Comparison of ENCODE assay signal across 15 cellular contexts in the genomic region with DNA sequence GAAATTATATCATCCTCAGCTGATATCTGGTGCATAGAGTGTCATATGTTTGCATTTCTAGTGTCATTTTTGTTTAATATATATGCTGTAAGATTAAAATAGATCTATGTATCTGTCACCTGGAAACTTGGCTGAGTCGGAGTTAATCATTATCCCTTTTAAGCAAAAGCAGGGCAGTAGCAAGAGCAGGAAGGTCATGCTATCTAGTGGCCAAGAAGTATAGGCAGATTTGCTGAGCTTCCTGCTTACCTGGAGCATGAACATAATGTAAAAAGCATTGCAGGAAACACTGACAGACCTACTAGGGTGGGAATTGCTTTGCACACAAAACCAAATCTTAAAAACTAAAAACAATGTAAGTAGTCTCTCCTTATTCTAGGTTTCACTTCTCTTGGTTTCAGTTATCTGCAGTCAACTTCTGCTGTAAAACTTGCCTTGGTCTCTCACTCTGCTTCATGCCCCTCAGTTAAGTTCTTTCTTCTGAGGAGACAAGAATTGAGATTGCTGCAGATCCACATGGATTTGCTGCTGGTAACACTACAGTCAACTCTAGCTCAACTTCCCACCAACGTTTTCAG.
DNase-seq lines count a peak whose midpoint lies in the region; ATAC-seq and TF ChIP-seq lines count a peak whose summit lies in the region.
"Had no signal": no experiment of that assay in that cellular context is flagged by ENCODE, and none has a peak within 500 bp of the region (broad histone marks: within the 10 kb centered on the region; RNA-seq: fewer than 3 reads in every experiment).

No MANE protein-coding gene starts in this region.

- H3K27ac ChIP-seq in colonic mucosa = no peak overlapping the region
- no peak overlapping the region for H3K27ac ChIP-seq in prostate gland
- H3K27ac ChIP-seq in adrenal gland = no peak overlapping the region
- H3K27ac ChIP-seq: neutrophil had no signal

- H3K4me3 ChIP-seq in colonic mucosa (no peak overlapping the region), prostate gland (no peak overlapping the region), adrenal gland (no peak overlapping the region)

- no TSS peak for BruUV-seq in Calu3 (replicated peaks; lab: Mats Ljungman, UMichigan)

- no peaks in the 10 kb centered on the region for H3K36me3 Mint-ChIP-seq in Calu3 (ENCODE audit: insufficient read depth, unreplicated experiment)
- no peaks in the 10 kb centered on the region for H3K36me3 Mint-ChIP-seq in activated T-helper 1 cell treated with anti-CD3 and anti-CD28 coated beads, Interleukin-12 subunit alpha, Interleukin-12 subunit beta, Interleukin-2, Interleukin-4 antibody, amounts not matched to agents 30 ng/mL and 10 ng/mL and 1 ng/mL, durations not matched to agents 14 hours and 24 hours and 36 hours (ENCODE audit: low read depth)
- H3K36me3 Mint-ChIP-seq: T-cell, type B pancreatic cell had no signal

- ATAC-seq in GM19468 (IDR thresholded peaks at IDR 0.05; ENCODE audit: extremely low read depth, unreplicated experiment) (peak; percentile 54), HG03196 (IDR thresholded peaks at IDR 0.05; ENCODE audit: unreplicated experiment) (peak; percentile 88)
- ATAC-seq: T-cell had no signal

- WGBS in prostate gland = 59% methylated on average over 2 of the region's 2 CpGs
- WGBS in adrenal gland, 4 donors = 27 to 48% (median 42%) methylated on average over 2 of the region's 2 CpGs

- CTCF ChIA-PET in Calu3 (lab: Charles Lee) = interaction anchor here (0.6 to 1.4 kb wide), 5 partner anchors 19 to 321 kb away, joined by 3 to 4 read pairs (median 3); no protein-coding TSS in a partner anchor

- H3K9me3 ChIP-seq in colonic mucosa (no peaks in the 10 kb centered on the region), prostate gland (no peaks in the 10 kb centered on the region), adrenal gland (replicated peaks in 1 of 3) (no peaks in the 10 kb centered on the region)
- H3K9me3 ChIP-seq: neutrophil had no signal

- no peak overlapping the region for H3K9ac ChIP-seq in colonic mucosa (ENCODE audit: low read depth in 2 of 2, low read length in 2 of 2)

- TF ChIP-seq POLR2A in prostate gland (IDR thresholded peaks at IDR 0.05) (no peak), adrenal gland (IDR thresholded peaks at IDR 0.05) (no peak)

- H3K9me3 Mint-ChIP-seq in Calu3 (ENCODE audit: low read depth, unreplicated experiment) = peaks cover 4% of the 10 kb centered on the region
- no peaks in the 10 kb centered on the region for H3K9me3 Mint-ChIP-seq in activated T-helper 1 cell treated with anti-CD3 and anti-CD28 coated beads, Interleukin-12 subunit alpha, Interleukin-12 subunit beta, Interleukin-2, Interleukin-4 antibody, amounts not matched to agents 30 ng/mL and 10 ng/mL and 1 ng/mL, durations not matched to agents 14 hours and 24 hours and 36 hours
- H3K9me3 Mint-ChIP-seq: activated CD4-positive, alpha-beta T cell treated with anti-CD3 and anti-CD28 coated beads, Interleukin-2, amount 10 ng/mL, durations not matched to agents 7 days and 5 days; type B pancreatic cell had no signal

- DNase-seq in Calu3 (peak; percentile 6), colonic mucosa (peak; percentile 17), prostate gland (ENCODE audit: low spot score) (no peak), adrenal gland (no peak), COLO668 (lab: John Stamatoyannopoulos, UW; ENCODE audit: unreplicated experiment) (no peak)
- no peak for DNase-seq in activated T-helper 1 cell treated with anti-CD3 and anti-CD28 coated beads, Interleukin-12 subunit alpha, Interleukin-12 subunit beta, Interleukin-2, Interleukin-4 antibody, amounts not matched to agents 30 ng/mL and 10 ng/mL and 1 ng/mL, durations not matched to agents 14 hours and 24 hours and 36 hours (ENCODE audit: low spot score)
- DNase-seq: activated CD4-positive, alpha-beta T cell treated with anti-CD3 and anti-CD28 coated beads, Interleukin-2, amount 10 ng/mL, durations not matched to agents 7 days and 5 days; effector memory CD4-positive, alpha-beta T cell; NCI-H2029 treated with DMSO at 0.1 percent for 48 hours; stimulated activated CD4-positive, alpha-beta T cell treated with anti-CD3 and anti-CD28 coated beads, Interleukin-12 subunit alpha, Interleukin-12 subunit beta, amount 100 ng/mL, for 4 hours; T-cell had no signal

- no peaks in the 10 kb centered on the region for H3K4me1 ChIP-seq in colonic mucosa
- no peaks in the 10 kb centered on the region for H3K4me1 ChIP-seq in prostate gland (replicated peaks)
- H3K4me1 ChIP-seq in adrenal gland (replicated peaks in 1 of 2) = no peaks in the 10 kb centered on the region

- peaks cover 15% of the 10 kb centered on the region for H3K4me1 Mint-ChIP-seq in Calu3 (ENCODE audit: low read depth, unreplicated experiment)
- H3K4me1 Mint-ChIP-seq in activated T-helper 1 cell treated with anti-CD3 and anti-CD28 coated beads, Interleukin-12 subunit alpha, Interleukin-12 subunit beta, Interleukin-2, Interleukin-4 antibody, amounts not matched to agents 30 ng/mL and 10 ng/mL and 1 ng/mL, durations not matched to agents 14 hours and 24 hours and 36 hours (ENCODE audit: low read depth) = no peaks in the 10 kb centered on the region
- H3K4me1 Mint-ChIP-seq: activated CD4-positive, alpha-beta T cell treated with anti-CD3 and anti-CD28 coated beads, Interleukin-2, amount 10 ng/mL, durations not matched to agents 7 days and 5 days; T-cell had no signal

- no peak overlapping the region for H3K4me3 Mint-ChIP-seq in Calu3 (ENCODE audit: low read depth, unreplicated experiment)
- H3K4me3 Mint-ChIP-seq in activated T-helper 1 cell treated with anti-CD3 and anti-CD28 coated beads, Interleukin-12 subunit alpha, Interleukin-12 subunit beta, Interleukin-2, Interleukin-4 antibody, amounts not matched to agents 30 ng/mL and 10 ng/mL and 1 ng/mL, durations not matched to agents 14 hours and 24 hours and 36 hours = no peak overlapping the region
- H3K4me3 Mint-ChIP-seq: activated CD4-positive, alpha-beta T cell treated with anti-CD3 and anti-CD28 coated beads, Interleukin-2, amount 10 ng/mL, durations not matched to agents 7 days and 5 days; T-cell; type B pancreatic cell had no signal

- H3K27me3 ChIP-seq in colonic mucosa (no peaks in the 10 kb centered on the region), prostate gland (replicated peaks; ENCODE audit: insufficient read depth) (no peaks in the 10 kb centered on the region), adrenal gland (no peaks in the 10 kb centered on the region)
- H3K27me3 ChIP-seq: neutrophil had no signal

- no peak overlapping the region for H3K27ac Mint-ChIP-seq in Calu3 (ENCODE audit: unreplicated experiment)
- no peak overlapping the region for H3K27ac Mint-ChIP-seq in activated T-helper 1 cell treated with anti-CD3 and anti-CD28 coated beads, Interleukin-12 subunit alpha, Interleukin-12 subunit beta, Interleukin-2, Interleukin-4 antibody, amounts not matched to agents 30 ng/mL and 10 ng/mL and 1 ng/mL, durations not matched to agents 14 hours and 24 hours and 36 hours
- H3K27ac Mint-ChIP-seq: activated CD4-positive, alpha-beta T cell treated with anti-CD3 and anti-CD28 coated beads, Interleukin-2, amount 10 ng/mL, durations not matched to agents 7 days and 5 days; T-cell; type B pancreatic cell had no signal

- H3K27me3 Mint-ChIP-seq in Calu3 (ENCODE audit: unreplicated experiment) = no peaks in the 10 kb centered on the region
- H3K27me3 Mint-ChIP-seq in activated T-helper 1 cell treated with anti-CD3 and anti-CD28 coated beads, Interleukin-12 subunit alpha, Interleukin-12 subunit beta, Interleukin-2, Interleukin-4 antibody, amounts not matched to agents 30 ng/mL and 10 ng/mL and 1 ng/mL, durations not matched to agents 14 hours and 24 hours and 36 hours (ENCODE audit: insufficient read depth) = no peaks in the 10 kb centered on the region
- H3K27me3 Mint-ChIP-seq: activated CD4-positive, alpha-beta T cell treated with anti-CD3 and anti-CD28 coated beads, Interleukin-2, amount 10 ng/mL, durations not matched to agents 7 days and 5 days; T-cell; type B pancreatic cell had no signal

- TF ChIP-seq CTCF in Calu3 (IDR thresholded peaks at IDR 0.05; ENCODE audit: unreplicated experiment) = no peak
- no peak for TF ChIP-seq CTCF in colonic mucosa (IDR thresholded peaks at IDR 0.05)
- no peak for TF ChIP-seq CTCF in prostate gland (IDR thresholded peaks at IDR 0.05)
- TF ChIP-seq CTCF in adrenal gland (IDR thresholded peaks at IDR 0.05) = no peak

- intact Hi-C loops in Calu3 (cut with micrococcal nuclease; ENCODE audit: unreplicated experiment) (loop anchor here (5.0 kb wide), 2 partner anchors 64 to 319 kb away; no protein-coding TSS in a partner anchor), colonic mucosa (cut with DNase I) (loop anchor here (10.0 kb wide), 1 partner anchor 321 kb away; no protein-coding TSS in a partner anchor), prostate gland (cut with DNase I) (no loop called here), adrenal gland (cut with DNase I) (no loop called here)
- intact Hi-C loops in activated T-helper 1 cell treated with anti-CD3 and anti-CD28 coated beads, Interleukin-12 subunit alpha, Interleukin-12 subunit beta, Interleukin-2, Interleukin-4 antibody, amounts not matched to agents 30 ng/mL and 10 ng/mL and 1 ng/mL, durations not matched to agents 14 hours and 24 hours and 36 hours (cut with micrococcal nuclease) = no loop called here

- H3K36me3 ChIP-seq in colonic mucosa (no peaks in the 10 kb centered on the region), prostate gland (no peaks in the 10 kb centered on the region), adrenal gland (replicated peaks in 1 of 2) (no peaks in the 10 kb centered on the region)
- H3K36me3 ChIP-seq: neutrophil had no signal

Comparison
In these comparisons a context has a peak if more than half of its experiments do, and no peak if none do; other contexts are left out.
1. DNase-seq: peak in Calu3 (single experiment) and colonic mucosa (single experiment); none in prostate gland (single experiment), activated T-helper 1 cell treated with anti-CD3 and anti-CD28 coated beads, Interleukin-12 subunit alpha, Interleukin-12 subunit beta, Interleukin-2, Interleukin-4 antibody, amounts not matched to agents 30 ng/mL and 10 ng/mL and 1 ng/mL, durations not matched to agents 14 hours and 24 hours and 36 hours (single experiment), adrenal gland (0 of 7) and COLO668 (single experiment).
2. intact Hi-C loops: an anchor here in Calu3 (5.0 kb wide) and colonic mucosa (10.0 kb wide); none called in prostate gland, activated T-helper 1 cell treated with anti-CD3 and anti-CD28 coated beads, Interleukin-12 subunit alpha, Interleukin-12 subunit beta, Interleukin-2, Interleukin-4 antibody, amounts not matched to agents 30 ng/mL and 10 ng/mL and 1 ng/mL, durations not matched to agents 14 hours and 24 hours and 36 hours and adrenal gland.